Comparison of ENCODE assay signal across 10 cellular contexts in the genomic region with DNA sequence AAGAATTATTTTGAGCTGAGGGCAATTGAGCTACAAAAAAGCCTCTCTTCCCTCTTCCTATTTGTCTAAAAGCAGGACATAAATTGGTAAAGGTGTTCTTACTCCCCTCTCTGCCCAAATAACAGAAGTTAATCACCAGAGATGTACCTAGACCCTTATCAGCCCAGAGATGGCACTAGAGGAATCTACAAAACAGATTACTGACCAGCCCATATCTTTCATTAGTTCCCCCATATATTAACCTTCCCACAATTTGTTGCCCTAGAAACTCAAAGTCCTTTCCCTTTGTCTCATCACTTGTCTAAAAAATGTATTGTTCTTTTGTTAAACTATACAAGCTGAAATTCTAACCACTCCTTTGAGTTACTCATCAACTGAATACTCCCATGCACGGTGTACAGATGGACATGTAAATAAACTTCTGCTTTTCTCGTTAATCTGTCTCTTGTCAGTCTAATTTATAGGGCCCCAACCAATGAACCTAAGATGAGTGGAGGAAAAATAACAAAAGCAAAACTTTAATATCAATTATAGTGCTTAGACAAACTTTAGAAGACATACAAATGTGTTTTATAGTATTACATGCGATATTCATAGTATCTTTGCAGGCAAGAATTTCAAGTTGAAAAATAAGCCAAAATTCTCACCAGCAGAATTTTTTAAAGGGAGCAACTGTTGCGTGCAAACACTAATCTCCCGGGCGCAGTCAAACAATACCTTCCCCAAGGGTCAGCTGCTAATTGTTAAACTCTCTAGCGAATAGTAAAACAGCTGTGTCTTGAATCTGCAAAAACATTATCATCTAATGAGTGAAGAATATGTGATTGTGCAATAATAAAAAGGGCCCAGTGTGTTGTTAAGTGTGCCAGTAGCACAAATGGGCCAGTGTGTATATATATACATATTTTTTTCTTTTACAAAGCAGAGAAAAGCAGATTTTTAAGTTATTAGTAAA.
DNase-seq lines count a peak whose midpoint lies in the region; ATAC-seq and TF ChIP-seq lines count a peak whose summit lies in the region.
"Had no signal": no experiment of that assay in that cellular context is flagged by ENCODE, and none has a peak within 500 bp of the region (broad histone marks: within the 10 kb centered on the region; RNA-seq: fewer than 3 reads in every experiment).

No MANE protein-coding gene starts in this region.

- TF ChIP-seq CTCF in chondrocyte (IDR thresholded peaks at IDR 0.05): no peak

- H3K27me3 Mint-ChIP-seq in chondrocyte (ENCODE audit: low read depth): no peaks in the 10 kb centered on the region
- H3K27me3 Mint-ChIP-seq: IgD-negative memory B cell had no signal

- no peak overlapping the region for H3K4me3 Mint-ChIP-seq in chondrocyte (ENCODE audit: unreplicated experiment)
- H3K4me3 Mint-ChIP-seq: IgD-negative memory B cell; T-helper 2 cell treated with Interferon-gamma antibody and Interleukin-4, amounts not matched to agents 5 μg/mL and 100 μg/mL, for 36 hours had no signal

- H3K4me1 Mint-ChIP-seq in chondrocyte (ENCODE audit: low read depth): peaks cover 7% of the 10 kb centered on the region
- H3K4me1 Mint-ChIP-seq: IgD-negative memory B cell had no signal

- POLR2A ChIA-PET in HEK293T (lab: Yijun Ruan, JAX): no interaction called here

- peak; percentile 81 for ATAC-seq in GM18861 (IDR thresholded peaks at IDR 0.05; ENCODE audit: unreplicated experiment)

- no peaks in the 10 kb centered on the region for H3K9me3 Mint-ChIP-seq in chondrocyte (ENCODE audit: low read depth)
- H3K9me3 Mint-ChIP-seq: T-helper 2 cell treated with Interferon-gamma antibody and Interleukin-4, amounts not matched to agents 5 μg/mL and 100 μg/mL, for 36 hours had no signal

- no peaks in the 10 kb centered on the region for H3K36me3 Mint-ChIP-seq in chondrocyte (ENCODE audit: low read depth)
- H3K36me3 Mint-ChIP-seq: IgD-negative memory B cell had no signal

- CTCF ChIA-PET in HEK293T (lab: Yijun Ruan, JAX): interaction anchor here (0.6 kb wide), 1 partner anchor 16 kb away, joined by 3 read pairs; no protein-coding TSS in a partner anchor

- DNase-seq in HEK293T (ENCODE audit: extremely low spot score): no peak
- peak; percentile 69 for DNase-seq in NCI-H748 treated with DMSO at 0.1 percent for 48 hours (lab: John Stamatoyannopoulos, UW)
- peak; percentile 9 to 10 for DNase-seq in lung microvascular endothelial cell (ENCODE audit: low read depth in 2 of 2)
- DNase-seq in stimulated activated naive CD4-positive, alpha-beta T cell treated with Interleukin-2 at 50 U/mL for 16 hours (lab: John Stamatoyannopoulos, UW): no peak
- DNase-seq in OCI-M2 (lab: John Stamatoyannopoulos, UW; ENCODE audit: unreplicated experiment): no peak
- no peak for DNase-seq in activated naive CD4-positive, alpha-beta T cell treated with Interleukin-2 at 50 U/mL for 16 hours
- DNase-seq in chondrocyte (ENCODE audit: low spot score): no peak

- no peak overlapping the region for H3K27ac Mint-ChIP-seq in chondrocyte (ENCODE audit: unreplicated experiment)
- H3K27ac Mint-ChIP-seq: IgD-negative memory B cell; T-helper 2 cell treated with Interferon-gamma antibody and Interleukin-4, amounts not matched to agents 5 μg/mL and 100 μg/mL, for 36 hours had no signal

TF ChIP-seq in HEK293T, 16 proteins besides CTCF, POLR2A, EP300 and RAD21:
- no peak for TF ChIP-seq HDGF (IDR thresholded peaks at IDR 0.05; ENCODE audit: borderline replicate concordance)
- TF ChIP-seq ARNT (IDR thresholded peaks at IDR 0.05): peak; percentile 91
- TF ChIP-seq PKNOX1 (IDR thresholded peaks at IDR 0.05): peak; percentile 92

Comparison
In these comparisons a context has a peak if more than half of its experiments do, and no peak if none do; other contexts are left out.
1. DNase-seq: peak in NCI-H748 treated with DMSO at 0.1 percent for 48 hours (single experiment) and lung microvascular endothelial cell (2 of 2); none in HEK293T (single experiment), stimulated activated naive CD4-positive, alpha-beta T cell treated with Interleukin-2 at 50 U/mL for 16 hours (single experiment), OCI-M2 (single experiment), activated naive CD4-positive, alpha-beta T cell treated with Interleukin-2 at 50 U/mL for 16 hours (single experiment) and chondrocyte (single experiment).